In the genomic region with DNA sequence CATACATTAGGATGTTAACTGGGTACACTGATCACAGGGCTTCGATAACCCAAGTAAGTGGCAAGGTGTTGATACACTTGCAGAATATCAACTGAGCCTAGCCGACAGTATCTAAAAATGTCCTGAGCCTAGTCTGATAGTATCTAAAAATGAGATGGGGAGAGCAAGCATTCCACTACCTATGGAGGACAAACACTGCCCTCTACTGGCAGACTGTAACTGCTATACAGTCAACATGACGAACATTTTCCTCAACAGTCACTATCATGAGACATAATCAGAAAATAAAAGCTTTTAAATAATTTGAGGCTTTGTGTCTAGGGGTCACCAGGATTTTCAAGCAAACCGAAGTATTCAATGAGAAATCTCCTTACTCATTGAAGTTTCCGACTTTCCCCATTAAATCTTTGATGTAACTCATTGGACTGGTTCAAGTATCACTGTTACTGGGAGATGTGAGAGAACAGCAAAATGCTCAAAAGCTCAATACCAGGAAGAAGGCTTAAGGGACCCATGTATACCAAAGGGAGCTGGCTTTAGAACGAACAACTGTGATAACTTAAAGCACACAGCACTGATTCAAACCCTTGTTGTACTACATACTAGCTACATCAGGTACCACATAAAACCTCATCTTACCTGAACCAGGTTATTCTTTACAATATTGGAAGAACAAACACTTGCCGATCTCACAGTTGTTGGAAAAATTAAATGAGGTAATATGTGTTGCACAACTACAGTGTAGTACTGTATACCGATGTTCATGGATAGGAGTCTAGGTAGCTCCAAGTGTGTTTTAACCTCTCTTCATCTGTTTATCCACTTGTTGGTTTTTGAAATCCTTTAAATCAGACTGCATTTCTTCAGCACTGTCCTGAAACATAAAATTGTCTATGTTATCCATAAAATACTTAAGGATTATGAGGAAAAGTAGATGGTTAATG, we compare ENCODE assay signal across 1 cellular context.
TF ChIP-seq lines count a peak whose summit lies in the region.

No MANE protein-coding gene starts in this region.

TF ChIP-seq in HEK293, 187 proteins besides CTCF, POLR2A, EP300 and RAD21 (continued from another document):
- TF ChIP-seq, protein P1, sequence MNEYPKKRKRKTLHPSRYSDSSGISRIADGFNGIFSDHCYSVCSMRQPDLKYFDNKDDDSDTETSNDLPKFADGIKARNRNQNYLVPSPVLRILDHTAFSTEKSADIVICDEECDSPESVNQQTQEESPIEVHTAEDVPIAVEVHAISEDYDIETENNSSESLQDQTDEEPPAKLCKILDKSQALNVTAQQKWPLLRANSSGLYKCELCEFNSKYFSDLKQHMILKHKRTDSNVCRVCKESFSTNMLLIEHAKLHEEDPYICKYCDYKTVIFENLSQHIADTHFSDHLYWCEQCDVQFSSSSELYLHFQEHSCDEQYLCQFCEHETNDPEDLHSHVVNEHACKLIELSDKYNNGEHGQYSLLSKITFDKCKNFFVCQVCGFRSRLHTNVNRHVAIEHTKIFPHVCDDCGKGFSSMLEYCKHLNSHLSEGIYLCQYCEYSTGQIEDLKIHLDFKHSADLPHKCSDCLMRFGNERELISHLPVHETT (tag by site-specific recombination; IDR thresholded peaks at IDR 0.05): 0 out of 2 replicates have a peak, but pooled peaks have one; percentile 12
- TF ChIP-seq, protein P2, sequence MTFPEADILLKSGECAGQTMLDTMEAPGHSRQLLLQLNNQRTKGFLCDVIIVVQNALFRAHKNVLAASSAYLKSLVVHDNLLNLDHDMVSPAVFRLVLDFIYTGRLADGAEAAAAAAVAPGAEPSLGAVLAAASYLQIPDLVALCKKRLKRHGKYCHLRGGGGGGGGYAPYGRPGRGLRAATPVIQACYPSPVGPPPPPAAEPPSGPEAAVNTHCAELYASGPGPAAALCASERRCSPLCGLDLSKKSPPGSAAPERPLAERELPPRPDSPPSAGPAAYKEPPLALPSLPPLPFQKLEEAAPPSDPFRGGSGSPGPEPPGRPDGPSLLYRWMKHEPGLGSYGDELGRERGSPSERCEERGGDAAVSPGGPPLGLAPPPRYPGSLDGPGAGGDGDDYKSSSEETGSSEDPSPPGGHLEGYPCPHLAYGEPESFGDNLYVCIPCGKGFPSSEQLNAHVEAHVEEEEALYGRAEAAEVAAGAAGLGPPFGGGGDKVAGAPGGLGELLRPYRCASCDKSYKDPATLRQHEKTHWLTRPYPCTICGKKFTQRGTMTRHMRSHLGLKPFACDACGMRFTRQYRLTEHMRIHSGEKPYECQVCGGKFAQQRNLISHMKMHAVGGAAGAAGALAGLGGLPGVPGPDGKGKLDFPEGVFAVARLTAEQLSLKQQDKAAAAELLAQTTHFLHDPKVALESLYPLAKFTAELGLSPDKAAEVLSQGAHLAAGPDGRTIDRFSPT (tag by site-specific recombination; IDR thresholded peaks at IDR 0.05): no peak
- TF ChIP-seq ZNF248 (tag by site-specific recombination; IDR thresholded peaks at IDR 0.05) (0 out of 2 replicates have a peak, but pooled peaks have one; percentile 53), ZSCAN30 (tag by site-specific recombination; IDR thresholded peaks at IDR 0.05) (0 out of 2 replicates have a peak, but pooled peaks have one; percentile 31), SP7 (tag by site-specific recombination; IDR thresholded peaks at IDR 0.05) (0 out of 2 replicates have a peak, but pooled peaks have one; percentile 7), ZNF426 (tag by site-specific recombination; IDR thresholded peaks at IDR 0.05) (no peak), SCRT1 (tag by site-specific recombination; IDR thresholded peaks at IDR 0.05; ENCODE audit: borderline replicate concordance) (0 out of 2 replicates have a peak, but pooled peaks have one; percentile 7), ZEB2 (tag by site-specific recombination; IDR thresholded peaks at IDR 0.05) (0 out of 2 replicates have a peak, but pooled peaks have one; percentile 33), ZNF792 (tag by site-specific recombination; IDR thresholded peaks at IDR 0.05) (peak; percentile 68; the same call in 1 of the 2 replicates), ZNF544 (tag by site-specific recombination; IDR thresholded peaks at IDR 0.05) (no peak), REPIN1 (tag by site-specific recombination; IDR thresholded peaks at IDR 0.05; ENCODE audit: low read depth) (peak; percentile 76; the same call in 1 of the 2 replicates), ZNF280C (tag by site-specific recombination; IDR thresholded peaks at IDR 0.05) (no peak), ZNF664 (tag by site-specific recombination; IDR thresholded peaks at IDR 0.05) (peak; percentile 99), ZNF660 (tag by site-specific recombination; IDR thresholded peaks at IDR 0.05) (peak; percentile 94), ZFP41 (tag by site-specific recombination; IDR thresholded peaks at IDR 0.05; ENCODE audit: borderline replicate concordance) (no peak), TRIM28 (IDR thresholded peaks at IDR 0.05; ENCODE audit: borderline replicate concordance, low read length) (0 out of 2 replicates have a peak, but pooled peaks have one; percentile 61), ZBTB48 (tag by site-specific recombination; IDR thresholded peaks at IDR 0.05) (peak; percentile 31; the same call in 1 of the 2 replicates)
- TF ChIP-seq, protein P3, sequence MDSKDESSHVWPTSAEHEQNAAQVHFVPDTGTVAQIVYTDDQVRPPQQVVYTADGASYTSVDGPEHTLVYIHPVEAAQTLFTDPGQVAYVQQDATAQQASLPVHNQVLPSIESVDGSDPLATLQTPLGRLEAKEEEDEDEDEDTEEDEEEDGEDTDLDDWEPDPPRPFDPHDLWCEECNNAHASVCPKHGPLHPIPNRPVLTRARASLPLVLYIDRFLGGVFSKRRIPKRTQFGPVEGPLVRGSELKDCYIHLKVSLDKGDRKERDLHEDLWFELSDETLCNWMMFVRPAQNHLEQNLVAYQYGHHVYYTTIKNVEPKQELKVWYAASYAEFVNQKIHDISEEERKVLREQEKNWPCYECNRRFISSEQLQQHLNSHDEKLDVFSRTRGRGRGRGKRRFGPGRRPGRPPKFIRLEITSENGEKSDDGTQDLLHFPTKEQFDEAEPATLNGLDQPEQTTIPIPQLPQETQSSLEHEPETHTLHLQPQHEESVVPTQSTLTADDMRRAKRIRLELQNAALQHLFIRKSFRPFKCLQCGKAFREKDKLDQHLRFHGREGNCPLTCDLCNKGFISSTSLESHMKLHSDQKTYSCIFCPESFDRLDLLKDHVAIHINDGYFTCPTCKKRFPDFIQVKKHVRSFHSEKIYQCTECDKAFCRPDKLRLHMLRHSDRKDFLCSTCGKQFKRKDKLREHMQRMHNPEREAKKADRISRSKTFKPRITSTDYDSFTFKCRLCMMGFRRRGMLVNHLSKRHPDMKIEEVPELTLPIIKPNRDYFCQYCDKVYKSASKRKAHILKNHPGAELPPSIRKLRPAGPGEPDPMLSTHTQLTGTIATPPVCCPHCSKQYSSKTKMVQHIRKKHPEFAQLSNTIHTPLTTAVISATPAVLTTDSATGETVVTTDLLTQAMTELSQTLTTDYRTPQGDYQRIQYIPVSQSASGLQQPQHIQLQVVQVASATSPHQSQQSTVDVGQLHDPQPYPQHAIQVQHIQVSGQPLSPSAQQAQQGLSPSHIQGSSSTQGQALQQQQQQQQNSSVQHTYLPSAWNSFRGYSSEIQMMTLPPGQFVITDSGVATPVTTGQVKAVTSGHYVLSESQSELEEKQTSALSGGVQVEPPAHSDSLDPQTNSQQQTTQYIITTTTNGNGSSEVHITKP (tag by site-specific recombination; IDR thresholded peaks at IDR 0.05): peak; percentile 27; the same call in 1 of the 2 replicates
